Comparison of ENCODE assay signal across 17 cellular contexts in the genomic region with DNA sequence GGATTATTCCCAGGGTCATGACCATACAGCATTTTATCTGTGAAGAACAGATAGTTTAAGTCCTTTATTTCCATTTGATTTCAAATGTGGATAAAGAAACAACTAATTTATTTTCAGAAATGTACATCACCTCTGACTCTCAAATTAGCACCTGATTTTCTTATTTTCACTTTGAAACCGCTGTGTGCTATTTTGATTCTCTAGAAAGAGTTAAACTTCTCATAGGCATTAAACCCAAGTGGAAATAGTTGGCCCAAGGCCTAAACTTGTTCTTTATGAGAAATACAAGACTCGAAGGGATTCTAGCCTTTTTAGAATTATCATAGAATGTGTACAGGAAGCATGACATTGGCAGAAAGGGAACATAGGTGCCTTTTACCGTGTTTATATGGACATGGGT.
"Had no signal": no experiment of that assay in that cellular context is flagged by ENCODE, and none has a peak within 500 bp of the region (broad histone marks: within the 10 kb centered on the region; RNA-seq: fewer than 3 reads in every experiment).

No MANE protein-coding gene starts in this region.

- H3K9me3 ChIP-seq: esophagus muscularis mucosa, left ventricle myocardium inferior, thyroid gland had no signal

- H3K27me3 ChIP-seq: cardiac muscle cell, esophagus muscularis mucosa, heart right ventricle, thyroid gland had no signal

- H3K36me3 ChIP-seq: cardiac muscle cell, esophagus muscularis mucosa, heart right ventricle, left ventricle myocardium inferior, thyroid gland had no signal

- H3K4me1 ChIP-seq: esophagus muscularis mucosa, left ventricle myocardium inferior, thyroid gland had no signal

- ATAC-seq: heart right ventricle had no signal

- DNase-seq: activated CD4-positive, CD25-positive, alpha-beta regulatory T cell treated with anti-CD3 and anti-CD28 coated beads, Interleukin-2, amount 50 U/mL, for 72 hours; activated naive CD4-positive, alpha-beta T cell; activated naive CD8-positive, alpha-beta T cell treated with anti-CD3 and anti-CD28 coated beads, Interleukin-2, amount 10 ng/mL, durations not matched to agents 7 days and 5 days; amygdala; dermis blood vessel endothelial cell; effector memory CD4-positive, alpha-beta T cell; heart right ventricle; kidney glomerular epithelial cell; left ventricle myocardium inferior; mammary epithelial cell; midbrain; posterior cingulate gyrus; stimulated activated naive CD4-positive, alpha-beta T cell treated with Interleukin-2 at 50 U/mL for 16 hours had no signal

- H3K27ac ChIP-seq: cardiac muscle cell, esophagus muscularis mucosa, heart right ventricle, left ventricle myocardium inferior, thyroid gland, VCaP had no signal

- H3K4me3 ChIP-seq: cardiac muscle cell, esophagus muscularis mucosa, heart right ventricle, left ventricle myocardium inferior, thyroid gland had no signal
